21 cellular contexts compared by ENCODE assay signal in genomic region chr11:116553482-116553881, GRCh38.
"Had no signal": no experiment of that assay in that cellular context is flagged by ENCODE, and none has a peak within 500 bp of the region (broad histone marks: within the 10 kb centered on the region; RNA-seq: fewer than 3 reads in every experiment).

No MANE protein-coding gene starts in this region.

- H3K36me3 ChIP-seq: colonic mucosa, prostate gland had no signal

- H3K4me1 Mint-ChIP-seq: activated naive CD4-positive, alpha-beta T cell treated with anti-CD3 and anti-CD28 coated beads, Interleukin-2, amount 10 ng/mL, durations not matched to agents 7 days and 5 days; activated naive CD8-positive, alpha-beta T cell treated with anti-CD3 and anti-CD28 coated beads, Interleukin-2, amount 50 U/mL, for 24 hours; central memory CD8-positive, alpha-beta T cell; natural killer cell had no signal

- ATAC-seq: activated naive CD8-positive, alpha-beta T cell treated with anti-CD3 and anti-CD28 coated beads, Interleukin-2, amount 50 U/mL, for 24 hours; activated T-cell treated with anti-CD3 and anti-CD28 coated beads, Interleukin-2, amount 50 U/mL, for 4 hours; natural killer cell; right cardiac atrium had no signal

- H3K27ac Mint-ChIP-seq: activated naive CD4-positive, alpha-beta T cell treated with anti-CD3 and anti-CD28 coated beads, Interleukin-2, amount 10 ng/mL, durations not matched to agents 7 days and 5 days; activated naive CD8-positive, alpha-beta T cell treated with anti-CD3 and anti-CD28 coated beads, Interleukin-2, amount 50 U/mL, for 24 hours; brain; natural killer cell had no signal

- H3K4me1 ChIP-seq: colonic mucosa, prostate gland, testis had no signal

- H3K4me3 ChIP-seq: colonic mucosa, lung, prostate gland, skin epidermis, testis had no signal

- H3K27ac ChIP-seq: colonic mucosa, prostate gland, skin epidermis, testis had no signal

- H3K9me3 ChIP-seq: colonic mucosa, prostate gland, testis had no signal

- DNase-seq: activated CD4-positive, alpha-beta T cell treated with anti-CD3 and anti-CD28 coated beads, Interleukin-2, amount 50 U/mL, for 1 hour; activated CD8-positive, alpha-beta memory T cell treated with anti-CD3 and anti-CD28 coated beads, Interleukin-2, amount 50 U/mL, for 4 hours; activated naive CD4-positive, alpha-beta T cell treated with anti-CD3 and anti-CD28 coated beads, Interleukin-2, amount 10 ng/mL, durations not matched to agents 7 days and 5 days; activated naive CD8-positive, alpha-beta T cell treated with anti-CD3 and anti-CD28 coated beads, Interleukin-2, amount 50 U/mL, for 24 hours; activated T-cell treated with anti-CD3 and anti-CD28 coated beads, Interleukin-2, amount 50 U/mL, for 4 hours; anterior cingulate cortex; colonic mucosa; erythroblast; foreskin melanocyte; glutamatergic neuron; hippocampal formation; natural killer cell; right cardiac atrium; stimulated activated CD4-positive, alpha-beta T cell treated with anti-CD3 and anti-CD28 coated beads, Interleukin-4, amount 100 ng/mL, for 1 hour; T-helper 9 cell; testis had no signal

- H3K4me3 Mint-ChIP-seq: activated naive CD4-positive, alpha-beta T cell treated with anti-CD3 and anti-CD28 coated beads, Interleukin-2, amount 10 ng/mL, durations not matched to agents 7 days and 5 days; activated naive CD8-positive, alpha-beta T cell treated with anti-CD3 and anti-CD28 coated beads, Interleukin-2, amount 50 U/mL, for 24 hours; activated T-cell treated with anti-CD3 and anti-CD28 coated beads, Interleukin-2, amount 50 U/mL, for 4 hours; brain; central memory CD8-positive, alpha-beta T cell; natural killer cell had no signal

- H3K27me3 ChIP-seq: colonic mucosa, testis had no signal

- H3K36me3 Mint-ChIP-seq: activated naive CD4-positive, alpha-beta T cell treated with anti-CD3 and anti-CD28 coated beads, Interleukin-2, amount 10 ng/mL, durations not matched to agents 7 days and 5 days; brain; natural killer cell had no signal
